14 cellular contexts compared by ENCODE assay signal in genomic region chr16:2480948-2481347, GRCh38. TPM values are rescaled to one million over a fixed set of nuclear protein-coding genes. Genes with fewer than 3 reads are reported as not detected.
"Had no signal": no experiment of that assay in that cellular context is flagged by ENCODE, and none has a peak within 500 bp of the region (broad histone marks: within the 10 kb centered on the region; RNA-seq: fewer than 3 reads in every experiment).

No MANE protein-coding gene starts in this region.

- H3K27me3 ChIP-seq: brain microvascular endothelial cell, esophagus muscularis mucosa, heart right ventricle, tibial artery had no signal

- H3K4me3 ChIP-seq: esophagus muscularis mucosa, heart right ventricle, tibial artery had no signal

- H3K27ac ChIP-seq: brain microvascular endothelial cell, esophagus muscularis mucosa, heart right ventricle, tibial artery had no signal

- ATAC-seq: activated T-helper 17 cell treated with anti-CD3 and anti-CD28 coated beads, Interleukin-2, amount 50 U/mL, for 72 hours; heart right ventricle had no signal

- H3K36me3 ChIP-seq: brain microvascular endothelial cell, tibial artery had no signal

- DNase-seq: activated CD4-positive, alpha-beta T cell treated with anti-CD3 and anti-CD28 coated beads for 48 hours; activated CD8-positive, alpha-beta memory T cell treated with anti-CD3 and anti-CD28 coated beads for 24 hours; amniotic stem cell; brain microvascular endothelial cell; cerebellar nuclear complex; dermis blood vessel endothelial cell; heart right ventricle; mammary epithelial cell; SHP77; stimulated activated CD4-positive, alpha-beta T cell treated with anti-CD3 and anti-CD28 coated beads, Interleukin-15, amount 100 ng/mL, for 24 hours; stimulated activated CD4-positive, alpha-beta T cell treated with anti-CD3 and anti-CD28 coated beads, Interleukin-4, amount 100 ng/mL, for 24 hours; tibial artery had no signal

- H3K9me3 ChIP-seq: esophagus muscularis mucosa, heart right ventricle, tibial artery had no signal

RNA-seq across cellular contexts. Expression of gene NTN3, which starts 9.9 kb away (rescaled TPM):
- total RNA-seq: dermis blood vessel endothelial cell had no signal
- polyA plus RNA-seq: heart right ventricle, mammary epithelial cell had no signal
